29 cellular contexts compared by ENCODE assay signal in the genomic region with DNA sequence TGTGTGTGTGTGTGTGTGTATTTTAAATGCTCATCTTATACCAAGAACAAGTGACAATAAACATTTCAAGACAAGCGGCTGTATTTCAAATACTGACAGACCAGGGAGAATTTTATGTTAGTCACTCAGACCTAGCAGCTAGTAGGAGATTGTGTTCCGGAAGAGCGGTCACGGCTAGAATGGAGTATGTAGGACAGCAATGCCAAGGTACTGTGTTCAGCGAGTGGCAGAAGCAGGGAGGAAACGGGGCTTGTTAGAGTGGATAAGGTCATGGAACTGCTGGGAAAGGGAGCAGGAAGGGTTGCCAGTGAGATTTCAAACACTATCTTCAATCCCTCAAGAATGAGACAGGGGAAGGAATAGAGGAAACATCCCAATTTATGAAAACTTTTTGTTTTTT.
"Had no signal": no experiment of that assay in that cellular context is flagged by ENCODE, and none has a peak within 500 bp of the region (broad histone marks: within the 10 kb centered on the region; RNA-seq: fewer than 3 reads in every experiment).

No MANE protein-coding gene starts in this region.

- ATAC-seq: heart left ventricle; naive thymus-derived CD4-positive, alpha-beta T cell had no signal

- H3K27me3 ChIP-seq: adrenal gland, cardiac muscle cell, colonic mucosa, heart left ventricle, ovary, transverse colon had no signal

- H3K27me3 Mint-ChIP-seq: brain had no signal

- H3K4me3 Mint-ChIP-seq: activated naive CD4-positive, alpha-beta T cell treated with anti-CD3 and anti-CD28 coated beads for 36 hours; activated naive CD8-positive, alpha-beta T cell treated with anti-CD3 and anti-CD28 coated beads for 36 hours; activated T-helper 1 cell treated with anti-CD3 and anti-CD28 coated beads, Interleukin-12 subunit alpha, Interleukin-12 subunit beta, Interleukin-2, Interleukin-4 antibody, amounts not matched to agents 30 ng/mL and 10 ng/mL and 1 ng/mL, durations not matched to agents 14 hours and 24 hours and 36 hours; brain; immature natural killer cell; naive thymus-derived CD4-positive, alpha-beta T cell; T-helper 1 cell treated with Interleukin-12 subunit alpha and Interleukin-12 subunit beta and Interleukin-4 antibody, amounts not matched to agents 30 μg/mL and 1 μg/mL, for 36 hours had no signal

- H3K36me3 ChIP-seq: adrenal gland, cardiac muscle cell, colonic mucosa, heart left ventricle, ovary, transverse colon had no signal

- H3K36me3 Mint-ChIP-seq: activated naive CD8-positive, alpha-beta T cell treated with anti-CD3 and anti-CD28 coated beads for 36 hours; brain; immature natural killer cell had no signal

- H3K4me3 ChIP-seq: adrenal gland, cardiac muscle cell, colonic mucosa, heart left ventricle, ovary, transverse colon had no signal

- H3K4me1 Mint-ChIP-seq: activated naive CD8-positive, alpha-beta T cell treated with anti-CD3 and anti-CD28 coated beads for 36 hours had no signal

- DNase-seq: activated CD4-positive, alpha-beta T cell treated with anti-CD3 and anti-CD28 coated beads for 4 hours; activated CD4-positive, alpha-beta T cell treated with anti-CD3 and anti-CD28 coated beads, Interleukin-2, amount 50 U/mL, for 48 hours; activated CD8-positive, alpha-beta memory T cell treated with anti-CD3 and anti-CD28 coated beads, Interleukin-2, amount 50 U/mL, for 4 hours; activated effector memory CD4-positive, alpha-beta T cell treated with anti-CD3 and anti-CD28 coated beads, Interleukin-2, amount 50 U/mL, for 16 hours; activated naive CD4-positive, alpha-beta T cell treated with anti-CD3 and anti-CD28 coated beads for 36 hours; activated naive CD8-positive, alpha-beta T cell treated with anti-CD3 and anti-CD28 coated beads for 36 hours; activated T-cell treated with anti-CD3 and anti-CD28 coated beads, Interleukin-2, amount 50 U/mL, for 1 hour; adrenal gland; aorta; cerebellar nuclear complex; colonic mucosa; effector CD8-positive, alpha-beta T cell; erythroblast; heart left ventricle; immature natural killer cell; midbrain; naive thymus-derived CD4-positive, alpha-beta T cell; ovary; retina; stimulated activated naive CD4-positive, alpha-beta T cell treated with Interleukin-2 at 50 U/mL for 16 hours; SW 1271; T-helper 9 cell; transverse colon had no signal

- H3K4me1 ChIP-seq: adrenal gland, colonic mucosa had no signal

- H3K9me3 ChIP-seq: adrenal gland, colonic mucosa, ovary, transverse colon had no signal

- H3K27ac ChIP-seq: cardiac muscle cell, colonic mucosa, ovary, transverse colon, VCaP had no signal

- H3K27ac Mint-ChIP-seq: activated naive CD4-positive, alpha-beta T cell treated with anti-CD3 and anti-CD28 coated beads for 36 hours; activated naive CD8-positive, alpha-beta T cell treated with anti-CD3 and anti-CD28 coated beads for 36 hours; activated T-helper 1 cell treated with anti-CD3 and anti-CD28 coated beads, Interleukin-12 subunit alpha, Interleukin-12 subunit beta, Interleukin-2, Interleukin-4 antibody, amounts not matched to agents 30 ng/mL and 10 ng/mL and 1 ng/mL, durations not matched to agents 14 hours and 24 hours and 36 hours; brain; immature natural killer cell; naive thymus-derived CD4-positive, alpha-beta T cell; progenitor cell of endocrine pancreas; T-helper 1 cell treated with Interleukin-12 subunit alpha and Interleukin-12 subunit beta and Interleukin-4 antibody, amounts not matched to agents 30 μg/mL and 1 μg/mL, for 36 hours had no signal
